ENCODE assay signal across 12 cellular contexts in the genomic region with DNA sequence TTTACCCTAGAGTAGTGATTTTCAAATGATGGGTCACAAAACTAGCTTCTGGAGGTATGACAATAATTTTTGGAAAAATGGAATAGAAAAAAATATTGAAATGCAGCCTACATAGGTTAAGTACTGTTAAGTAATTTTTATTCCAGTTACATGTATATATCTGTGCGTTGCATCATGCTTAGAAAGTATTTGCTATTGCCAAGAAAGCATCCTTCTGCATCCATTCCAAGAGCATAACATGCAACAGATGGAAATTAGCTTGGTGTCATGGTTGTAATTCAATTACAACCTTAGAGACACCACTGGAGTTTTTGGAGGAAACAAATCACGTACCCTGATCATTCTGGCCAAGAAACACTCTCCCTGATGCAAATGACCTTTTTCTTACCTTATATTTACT. TPM values are rescaled to one million over a fixed set of nuclear protein-coding genes. Genes with fewer than 3 reads are reported as not detected.
DNase-seq lines count a peak whose midpoint lies in the region; ATAC-seq and TF ChIP-seq lines count a peak whose summit lies in the region.
"Had no signal": no experiment of that assay in that cellular context is flagged by ENCODE, and none has a peak within 500 bp of the region (broad histone marks: within the 10 kb centered on the region; RNA-seq: fewer than 3 reads in every experiment).

No MANE protein-coding gene starts in this region.

- peaks cover 8% of the 10 kb centered on the region; the same call in 1 of the 2 replicates for H3K9me2 ChIP-seq in GM23338 (ENCODE audit: insufficient read depth)

- TF ChIP-seq CTCF in GM23338 (conservative IDR thresholded peaks at IDR 0.05; ENCODE audit: low read depth in 2 of 2), result no peak

- peak overlapping the region; percentile 74 to 99 (median 94) for H3K4me3 ChIP-seq in BLaER1 treated with 17β-estradiol and CSF1 and Interleukin-3, amounts not matched to agents 10 nM and 100 nM
- H3K4me3 ChIP-seq in GM23338 (no peak overlapping the region; the same call in 1 of the 2 replicates), iPS-20b (ENCODE audit: low read length) (peak overlapping the region; percentile 82; the same call in 1 of the 2 replicates)

- peaks cover 28% of the 10 kb centered on the region for H3K36me3 Mint-ChIP-seq in GM23338 (ENCODE audit: low read depth)
- peaks cover 22% of the 10 kb centered on the region for H3K36me3 Mint-ChIP-seq in activated naive CD8-positive, alpha-beta T cell treated with anti-CD3 and anti-CD28 coated beads for 36 hours

- H3K9me3 ChIP-seq in BLaER1 treated with 17β-estradiol and CSF1 and Interleukin-3, amounts not matched to agents 10 nM and 100 nM (replicated peaks in 1 of 11), result peaks cover 0 to 8% (median 4%) of the 10 kb centered on the region in 11 experiments; a peak in 6 of 22 replicates
- no peaks in the 10 kb centered on the region for H3K9me3 ChIP-seq in iPS-20b (ENCODE audit: insufficient read depth, low read depth, low read length)

- peaks cover 11% of the 10 kb centered on the region for H3K27me3 Mint-ChIP-seq in GM23338 (ENCODE audit: insufficient read depth, low read depth, poor library complexity)
- H3K27me3 Mint-ChIP-seq in activated naive CD8-positive, alpha-beta T cell treated with anti-CD3 and anti-CD28 coated beads for 36 hours, result no peaks in the 10 kb centered on the region

- H2AFZ ChIP-seq in GM23338, result no peak overlapping the region

- peaks cover 60% of the 10 kb centered on the region for H3K79me2 ChIP-seq in GM23338 (replicated peaks; ENCODE audit: insufficient read depth)

- ATAC-seq in GM23338, result no peak
- no peak for ATAC-seq in HG02840 (IDR thresholded peaks at IDR 0.05; ENCODE audit: low FRiP score, unreplicated experiment)
- no peak for ATAC-seq in GM21619 (IDR thresholded peaks at IDR 0.05; ENCODE audit: unreplicated experiment)
- no peak for ATAC-seq in HG03354 (IDR thresholded peaks at IDR 0.05; ENCODE audit: poor library complexity, severe bottlenecking, unreplicated experiment)
- no peak for ATAC-seq in GM19351 (IDR thresholded peaks at IDR 0.05; ENCODE audit: unreplicated experiment)

- H3K27ac ChIP-seq in BLaER1 treated with 17β-estradiol and CSF1 and Interleukin-3, amounts not matched to agents 10 nM and 100 nM, result no peak overlapping the region
- H3K27ac ChIP-seq in GM23338 (ENCODE audit: low read depth), result no peak overlapping the region
- H3K27ac ChIP-seq in iPS-20b (ENCODE audit: low read length), result no peak overlapping the region

- H3K27me3 ChIP-seq in BLaER1 treated with 17β-estradiol and CSF1 and Interleukin-3, amounts not matched to agents 10 nM and 100 nM, result no peaks in the 10 kb centered on the region
- H3K27me3 ChIP-seq in GM23338 (ENCODE audit: insufficient read depth) (peaks cover 10% of the 10 kb centered on the region), iPS-20b (ENCODE audit: insufficient read depth, low read length) (peaks cover 11% of the 10 kb centered on the region)

- H3K4me1 ChIP-seq in BLaER1 treated with 17β-estradiol and CSF1 and Interleukin-3, amounts not matched to agents 10 nM and 100 nM, result peaks cover 69 to 75% (median 73%) of the 10 kb centered on the region in 10 experiments
- H3K4me1 ChIP-seq in GM23338 (ENCODE audit: insufficient read depth) (no peaks in the 10 kb centered on the region; the same call in 1 of the 2 replicates), iPS-20b (ENCODE audit: insufficient read depth, low read length) (no peaks in the 10 kb centered on the region)

- no peaks in the 10 kb centered on the region for H3K9me3 Mint-ChIP-seq in GM23338
- H3K9me3 Mint-ChIP-seq in activated naive CD8-positive, alpha-beta T cell treated with anti-CD3 and anti-CD28 coated beads for 36 hours, result no peaks in the 10 kb centered on the region

- H3F3A ChIP-seq in GM23338 (replicated peaks; ENCODE audit: low read depth), result no peaks in the 10 kb centered on the region

- H3K27ac Mint-ChIP-seq in GM23338, result no peak overlapping the region
- no peak overlapping the region for H3K27ac Mint-ChIP-seq in activated naive CD8-positive, alpha-beta T cell treated with anti-CD3 and anti-CD28 coated beads for 36 hours

- H3K4me2 ChIP-seq in BLaER1 treated with 17β-estradiol and CSF1 and Interleukin-3, amounts not matched to agents 10 nM and 100 nM, result peak overlapping the region; percentile 86 to 96 (median 92)
- H3K4me2 ChIP-seq in GM23338, result peak overlapping the region; percentile 94

- peak overlapping the region; percentile 89 for H3K4me3 Mint-ChIP-seq in GM23338
- H3K4me3 Mint-ChIP-seq in activated naive CD8-positive, alpha-beta T cell treated with anti-CD3 and anti-CD28 coated beads for 36 hours, result peak overlapping the region; percentile 85

- peaks cover 10 to 26% (median 19%) of the 10 kb centered on the region in 11 experiments; a peak in 16 of 22 replicates for H3K36me3 ChIP-seq in BLaER1 treated with 17β-estradiol and CSF1 and Interleukin-3, amounts not matched to agents 10 nM and 100 nM
- 0 out of 2 replicates have a peak, but pooled peaks cover 8% of the 10 kb centered on the region for H3K36me3 ChIP-seq in GM23338 (ENCODE audit: insufficient read depth)
- peaks cover 43% of the 10 kb centered on the region for H3K36me3 ChIP-seq in iPS-20b (ENCODE audit: insufficient read depth, low read depth, low read length)

- peaks cover 23% of the 10 kb centered on the region for H3K4me1 Mint-ChIP-seq in GM23338
- H3K4me1 Mint-ChIP-seq in activated naive CD8-positive, alpha-beta T cell treated with anti-CD3 and anti-CD28 coated beads for 36 hours, result peaks cover 49% of the 10 kb centered on the region

- no peak for DNase-seq in GM23338 (ENCODE audit: low spot score)
- DNase-seq in activated naive CD8-positive, alpha-beta T cell treated with anti-CD3 and anti-CD28 coated beads for 36 hours, result no peak
- DNase-seq: anterior cingulate cortex; DMS53; NCI-H2107; stimulated activated CD4-positive, alpha-beta T cell treated with anti-CD3 and anti-CD28 coated beads, Interleukin-2, amount 100 ng/mL, for 48 hours had no signal

- H4K20me1 ChIP-seq in BLaER1 treated with 17β-estradiol and CSF1 and Interleukin-3, amounts not matched to agents 10 nM and 100 nM, result peaks cover 0 to 54% (median 28%) of the 10 kb centered on the region in 11 experiments; a peak in 13 of 22 replicates
- H4K20me1 ChIP-seq in GM23338 (replicated peaks; ENCODE audit: insufficient read depth), result peaks cover 11% of the 10 kb centered on the region

- H3K9ac ChIP-seq in BLaER1 treated with 17β-estradiol and CSF1 and Interleukin-3, amounts not matched to agents 10 nM and 100 nM, result peak overlapping the region in 10 of 11 experiments; percentile 83 to 96 (median 90); a peak in 16 of 22 replicates
- H3K9ac ChIP-seq in iPS-20b (ENCODE audit: low read depth, low read length), result no peak overlapping the region

TF ChIP-seq in GM23338, 12 proteins besides CTCF, POLR2A, EP300 and RAD21:
- no peak for TF ChIP-seq ZNF114 (CRISPR knock-in tag; IDR thresholded peaks at IDR 0.05)

RNA-seq across cellular contexts. Expression of gene AKR1B1, which starts 1.7 kb away (rescaled TPM):
- total RNA-seq in GM23338 (2014; rRNA removed; shearing (Covaris generic)), result 132 and 153 TPM in 2 replicates
- polyA plus RNA-seq in GM23338 (2016; fragmentation: Nextera tagmentation; extraction: Ambion mirVana), result 138 and 154 TPM in 2 replicates
- 100 to 1,000 TPM; 116 TPM for total RNA-seq in activated naive CD8-positive, alpha-beta T cell treated with anti-CD3 and anti-CD28 coated beads for 36 hours
